ENCODE assay signal across 9 cellular contexts in genomic region chr9:136328011-136328621, GRCh38. TPM values are rescaled to one million over a fixed set of nuclear protein-coding genes. Genes with fewer than 3 reads are reported as not detected.
DNase-seq lines count a peak whose midpoint lies in the region; ATAC-seq and TF ChIP-seq lines count a peak whose summit lies in the region.
"Had no signal": no experiment of that assay in that cellular context is flagged by ENCODE, and none has a peak within 500 bp of the region (broad histone marks: within the 10 kb centered on the region; RNA-seq: fewer than 3 reads in every experiment).

No MANE protein-coding gene starts in this region.

- H3K27ac ChIP-seq in C4-2B (peak overlapping the region; percentile 73), dorsolateral prefrontal cortex (peak overlapping the region in 57 of 59 donors; percentile 2 to 94 (median 71))

- no peak for ATAC-seq in HG03039 (IDR thresholded peaks at IDR 0.05; ENCODE audit: unreplicated experiment)

- peaks cover 3% of the 10 kb centered on the region for H3K27me3 Mint-ChIP-seq in neural crest cell (ENCODE audit: low read depth)

- peak; percentile 25 for DNase-seq in NCI-H1105 (lab: John Stamatoyannopoulos, UW)
- no peak for DNase-seq in dorsolateral prefrontal cortex
- no peak for DNase-seq in neural crest cell (ENCODE audit: low read depth, low spot score)
- no peak for DNase-seq in stimulated activated naive CD4-positive, alpha-beta T cell treated with Interleukin-2 at 50 U/mL for 16 hours (lab: John Stamatoyannopoulos, UW)
- no peak for DNase-seq in NCI-H226
- no peak for DNase-seq in midbrain (lab: John Stamatoyannopoulos, UW)

- peak overlapping the region; percentile 94 for H3K4me3 Mint-ChIP-seq in neural crest cell

- TF ChIP-seq CTCF in C4-2B (conservative IDR thresholded peaks at IDR 0.05) (no peak), dorsolateral prefrontal cortex (IDR thresholded peaks at IDR 0.05 in 54 of 56, conservative IDR thresholded peaks at IDR 0.05 in 2 of 56; ENCODE audit: low read depth in 1 of 56, partially characterized antibody in 56 of 56) (no peak), neural crest cell (conservative IDR thresholded peaks at IDR 0.05) (no peak)

- intact Hi-C loops in dorsolateral prefrontal cortex (cut with DNase I), result loop anchor here in 1 of 2 donors (5.0 kb wide), 1 partner anchor 34 kb away; the partner anchor contains the start of gene DNLZ

- peaks cover 15% of the 10 kb centered on the region for H3K4me1 Mint-ChIP-seq in neural crest cell

- no peaks in the 10 kb centered on the region for H3K36me3 Mint-ChIP-seq in neural crest cell (ENCODE audit: low read depth)

- H3K27ac Mint-ChIP-seq in neural crest cell (ENCODE audit: unreplicated experiment), result peak overlapping the region; percentile 80

- no peaks in the 10 kb centered on the region for H3K27me3 ChIP-seq in dorsolateral prefrontal cortex

- H3K4me3 ChIP-seq in dorsolateral prefrontal cortex, result peak overlapping the region; percentile 57 to 87 (median 75)

- H3K9me3 Mint-ChIP-seq in neural crest cell, result no peaks in the 10 kb centered on the region

RNA-seq across cellular contexts. Expression of gene GPSM1, which starts 0.8 kb away (rescaled TPM):
- total RNA-seq in dorsolateral prefrontal cortex (10 to 100 TPM; 31.5 to 79.7 (median 44.8) TPM), neural crest cell (50.8 and 56.7 TPM in 2 replicates)

RNA-seq across cellular contexts. Expression of gene CCDC187, which starts 24.2 kb away (rescaled TPM):
- total RNA-seq in dorsolateral prefrontal cortex, result under 1 TPM in 64 of 120 experiments, not detected in 56; 0.03 to 0.26 (median 0.08) TPM
- total RNA-seq in neural crest cell, result 0.07 TPM in 1 of 2 replicates, not detected in the other
- total RNA-seq: glomerular endothelial cell had no signal

RNA-seq across cellular contexts. Expression of gene DNLZ, which starts 35.4 kb away (rescaled TPM):
- total RNA-seq in dorsolateral prefrontal cortex, result 10 to 100 TPM; 10.7 to 49.9 (median 18.5) TPM
- total RNA-seq in neural crest cell, result 21.3 and 21.7 TPM in 2 replicates

RNA-seq across cellular contexts. Expression of gene CARD9, which starts 45.4 kb away (rescaled TPM):
- total RNA-seq in dorsolateral prefrontal cortex (10 to 100 TPM in 8 of 120 experiments, 1 to 10 TPM in 112; 1.4 to 16.3 (median 5.4) TPM), neural crest cell (1.3 and 1.4 TPM in 2 replicates)
